1 cellular context compared by ENCODE assay signal in genomic region chr2:61238221-61238620, GRCh38.
TF ChIP-seq lines count a peak whose summit lies in the region.

No MANE protein-coding gene starts in this region.

TF ChIP-seq in GM12878, 131 proteins besides CTCF, POLR2A, EP300 and RAD21:
- TF ChIP-seq NR2C2 (IDR thresholded peaks at IDR 0.05; ENCODE audit: borderline replicate concordance, control insufficient read depth, insufficient read length, low read depth) (no peak), JUNB (IDR thresholded peaks at IDR 0.05) (no peak), BACH1 (IDR thresholded peaks at IDR 0.05; ENCODE audit: borderline replicate concordance) (no peak)
